Comparison of ENCODE assay signal across 16 cellular contexts in genomic region chr1:33143181-33143580, GRCh38. TPM values are rescaled to one million over a fixed set of nuclear protein-coding genes. Genes with fewer than 3 reads are reported as not detected.
DNase-seq lines count a peak whose midpoint lies in the region; ATAC-seq and TF ChIP-seq lines count a peak whose summit lies in the region.
"Had no signal": no experiment of that assay in that cellular context is flagged by ENCODE, and none has a peak within 500 bp of the region (broad histone marks: within the 10 kb centered on the region; RNA-seq: fewer than 3 reads in every experiment).

No MANE protein-coding gene starts in this region.

- POLR2A ChIA-PET in AG04450 (lab: Yijun Ruan, JAX), result interaction anchor here (0.8 to 1.5 kb wide), 3 partner anchors 9 to 207 kb away, joined by 3 to 7 read pairs (median 6); no protein-coding TSS in a partner anchor

- H3K36me3 ChIP-seq in HUES6 (ENCODE audit: control insufficient read depth, insufficient read depth, low read length), result peaks cover 15% of the 10 kb centered on the region

- DNase-seq in AG04450 (ENCODE audit: low read depth, low spot score) (peak; percentile 21), fibroblast of gingiva (ENCODE audit: low read depth) (peak; percentile 64), mesothelial cell of epicardium (ENCODE audit: low spot score in 2 of 2, unreplicated experiment in 2 of 2) (no peak), NCI-H345 (lab: John Stamatoyannopoulos, UW) (no peak), HuH-7.5 (ENCODE audit: low spot score) (no peak)
- DNase-seq in activated CD8-positive, alpha-beta memory T cell treated with anti-CD3 and anti-CD28 coated beads, Interleukin-2, amount 10 ng/mL, durations not matched to agents 7 days and 5 days, result no peak
- DNase-seq: activated naive CD4-positive, alpha-beta T cell treated with Interleukin-2 at 50 U/mL for 16 hours; effector memory CD4-positive, alpha-beta T cell; foreskin keratinocyte; GOT3; retina; T-helper 9 cell had no signal

- peak overlapping the region; percentile 32 for H3K9ac ChIP-seq in HUES6 (ENCODE audit: low read length)

- H3K4me3 ChIP-seq in AG04450 (ENCODE audit: low read depth, low read length) (no peak overlapping the region), HUES6 (ENCODE audit: low read depth, low read length) (no peak overlapping the region)
- H3K4me3 ChIP-seq: lung had no signal

- H3K9me3 Mint-ChIP-seq in mesothelial cell of epicardium, result no peaks in the 10 kb centered on the region
- H3K9me3 Mint-ChIP-seq in activated CD8-positive, alpha-beta memory T cell treated with anti-CD3 and anti-CD28 coated beads, Interleukin-2, amount 10 ng/mL, durations not matched to agents 7 days and 5 days (ENCODE audit: low read depth), result no peaks in the 10 kb centered on the region
- H3K9me3 Mint-ChIP-seq: natural killer cell treated with Interleukin-12 subunit alpha and Interleukin-12 subunit beta and Interleukin-15 and Interleukin-18, amount 100 ng/mL, for 72 hours had no signal

- CTCF ChIA-PET in AG04450 (lab: Charles Lee), result interaction anchor here (1.7 to 1.9 kb wide), 2 partner anchors 16 to 48 kb away, joined by 6 to 12 read pairs; no protein-coding TSS in a partner anchor
- CTCF ChIA-PET in activated CD8-positive, alpha-beta memory T cell treated with anti-CD3 and anti-CD28 coated beads, Interleukin-2, amount 10 ng/mL, durations not matched to agents 7 days and 5 days (lab: Charles Lee), result no interaction called here

- peak overlapping the region; percentile 66 for H3K27ac Mint-ChIP-seq in mesothelial cell of epicardium
- H3K27ac Mint-ChIP-seq in activated CD8-positive, alpha-beta memory T cell treated with anti-CD3 and anti-CD28 coated beads, Interleukin-2, amount 10 ng/mL, durations not matched to agents 7 days and 5 days, result no peak overlapping the region
- H3K27ac Mint-ChIP-seq: natural killer cell treated with Interleukin-12 subunit alpha and Interleukin-12 subunit beta and Interleukin-15 and Interleukin-18, amount 100 ng/mL, for 72 hours had no signal

- H3K27ac ChIP-seq in AG04450 (ENCODE audit: low read depth, low read length) (peak overlapping the region; percentile 89), HUES6 (ENCODE audit: low read depth, low read length) (no peak overlapping the region)
- H3K27ac ChIP-seq: foreskin keratinocyte had no signal

- H3K4me1 Mint-ChIP-seq in mesothelial cell of epicardium, result peaks cover 11% of the 10 kb centered on the region
- peaks cover 13% of the 10 kb centered on the region for H3K4me1 Mint-ChIP-seq in activated CD8-positive, alpha-beta memory T cell treated with anti-CD3 and anti-CD28 coated beads, Interleukin-2, amount 10 ng/mL, durations not matched to agents 7 days and 5 days

- no peaks in the 10 kb centered on the region for H3K27me3 ChIP-seq in AG04450 (ENCODE audit: control insufficient read depth, insufficient read depth, low read length)
- no peaks in the 10 kb centered on the region for H3K27me3 ChIP-seq in HUES6 (ENCODE audit: control insufficient read depth, insufficient read depth, low read length)

- ATAC-seq in GM18511 (IDR thresholded peaks at IDR 0.05; ENCODE audit: unreplicated experiment), result no peak
- ATAC-seq in activated CD8-positive, alpha-beta memory T cell treated with anti-CD3 and anti-CD28 coated beads, Interleukin-2, amount 10 ng/mL, durations not matched to agents 7 days and 5 days, result no peak
- ATAC-seq: foreskin keratinocyte had no signal

- H3K4me1 ChIP-seq in HUES6 (ENCODE audit: control insufficient read depth, insufficient read depth, low read length), result peaks cover 42% of the 10 kb centered on the region
- H3K4me1 ChIP-seq: foreskin keratinocyte had no signal

- H3K36me3 Mint-ChIP-seq in mesothelial cell of epicardium, result peaks cover 14% of the 10 kb centered on the region
- peaks cover 5% of the 10 kb centered on the region for H3K36me3 Mint-ChIP-seq in activated CD8-positive, alpha-beta memory T cell treated with anti-CD3 and anti-CD28 coated beads, Interleukin-2, amount 10 ng/mL, durations not matched to agents 7 days and 5 days
- H3K36me3 Mint-ChIP-seq: natural killer cell treated with Interleukin-12 subunit alpha and Interleukin-12 subunit beta and Interleukin-15 and Interleukin-18, amount 100 ng/mL, for 72 hours had no signal

- no peak overlapping the region for H3K4me3 Mint-ChIP-seq in mesothelial cell of epicardium
- no peak overlapping the region for H3K4me3 Mint-ChIP-seq in activated CD8-positive, alpha-beta memory T cell treated with anti-CD3 and anti-CD28 coated beads, Interleukin-2, amount 10 ng/mL, durations not matched to agents 7 days and 5 days
- H3K4me3 Mint-ChIP-seq: natural killer cell treated with Interleukin-12 subunit alpha and Interleukin-12 subunit beta and Interleukin-15 and Interleukin-18, amount 100 ng/mL, for 72 hours had no signal

- no peak for TF ChIP-seq CTCF in AG04450 (IDR thresholded peaks at IDR 0.05; ENCODE audit: low read depth, low read length)
- TF ChIP-seq CTCF in mesothelial cell of epicardium (IDR thresholded peaks at IDR 0.05; ENCODE audit: unreplicated experiment), result no peak

- no peaks in the 10 kb centered on the region for H3K27me3 Mint-ChIP-seq in mesothelial cell of epicardium (ENCODE audit: low read depth)
- H3K27me3 Mint-ChIP-seq in activated CD8-positive, alpha-beta memory T cell treated with anti-CD3 and anti-CD28 coated beads, Interleukin-2, amount 10 ng/mL, durations not matched to agents 7 days and 5 days, result no peaks in the 10 kb centered on the region
- H3K27me3 Mint-ChIP-seq: natural killer cell treated with Interleukin-12 subunit alpha and Interleukin-12 subunit beta and Interleukin-15 and Interleukin-18, amount 100 ng/mL, for 72 hours had no signal

- no peaks in the 10 kb centered on the region; the same call in 1 of the 2 replicates for H3K9me3 ChIP-seq in AG04450 (ENCODE audit: control insufficient read depth, insufficient read depth, low read length)
- H3K9me3 ChIP-seq in HUES6 (ENCODE audit: control insufficient read depth, insufficient read depth, low read depth, low read length), result no peaks in the 10 kb centered on the region

RNA-seq across cellular contexts. Expression of gene TRIM62, which starts 38.7 kb away (rescaled TPM):
- 4.5 and 7.2 TPM in 2 replicates for polyA plus RNA-seq in AG04450 (2011; rRNA removed)
- polyA minus RNA-seq in AG04450 (2011; rRNA and poly(A)+ RNA removed), result 5.6 and 7.5 TPM in 2 replicates
- total RNA-seq in mesothelial cell of epicardium, result 13.6 to 14.7 TPM (median 13.9 TPM) in 3 replicates
- 10 to 100 TPM in 1 of 2 experiments, 1 to 10 TPM in 1; 9.9 to 13.0 TPM for total RNA-seq in activated CD8-positive, alpha-beta memory T cell treated with anti-CD3 and anti-CD28 coated beads, Interleukin-2, amount 10 ng/mL, durations not matched to agents 7 days and 5 days

Comparison
In these comparisons a context has a peak if more than half of its experiments do, and no peak if none do; other contexts are left out.
1. DNase-seq: peak in AG04450 (single experiment) and fibroblast of gingiva (single experiment); none in mesothelial cell of epicardium (0 of 2), NCI-H345 (single experiment), HuH-7.5 (single experiment) and activated CD8-positive, alpha-beta memory T cell treated with anti-CD3 and anti-CD28 coated beads, Interleukin-2, amount 10 ng/mL, durations not matched to agents 7 days and 5 days (single experiment).